In the genomic region with DNA sequence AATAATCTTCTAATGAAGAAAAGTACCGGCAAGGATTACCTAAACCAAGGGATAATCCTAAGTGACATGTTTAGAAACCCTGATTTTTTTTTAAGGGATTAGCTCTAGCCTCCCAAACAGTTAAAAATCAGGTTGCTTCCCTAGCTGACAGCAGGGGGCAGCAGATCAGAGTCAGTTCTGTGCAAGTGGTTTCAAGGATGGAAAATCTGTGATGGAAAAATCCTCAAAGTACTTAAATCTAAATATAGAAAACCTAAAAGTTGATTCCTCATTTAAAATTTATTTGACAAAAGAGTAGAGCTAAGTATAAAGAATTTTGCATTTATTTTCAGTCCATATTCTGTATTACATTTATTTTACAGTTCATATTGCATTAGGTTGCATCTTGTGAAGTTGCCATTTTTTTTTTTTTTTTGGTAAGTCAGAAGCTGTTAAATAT, we compare ENCODE assay signal across 8 cellular contexts.
DNase-seq lines count a peak whose midpoint lies in the region; ATAC-seq and TF ChIP-seq lines count a peak whose summit lies in the region.

No MANE protein-coding gene starts in this region.

- no peak overlapping the region for H3K4me3 ChIP-seq in AG10803 (ENCODE audit: low read length)
- H3K4me3 ChIP-seq in trophoblast cell (ENCODE audit: low read depth, low read length): no peak overlapping the region

- no peak overlapping the region for H4K91ac ChIP-seq in trophoblast cell (ENCODE audit: low read depth, low read length)

- WGBS in trophoblast cell (ENCODE audit: extremely low coverage, insufficient coverage, insufficient read length): no CpG with 5 or more reads among the region's 1 CpG

- no peak overlapping the region for H3K14ac ChIP-seq in trophoblast cell (ENCODE audit: low read length)

- no peaks in the 10 kb centered on the region for H3K9me3 ChIP-seq in trophoblast cell (ENCODE audit: insufficient read depth, low read depth, low read length)

- no peak overlapping the region for H4K12ac ChIP-seq in trophoblast cell (ENCODE audit: low read depth, low read length)

- H4K8ac ChIP-seq in trophoblast cell (ENCODE audit: low read depth, low read length): no peak overlapping the region

- H2BK120ac ChIP-seq in trophoblast cell (ENCODE audit: insufficient read depth, low read length, poor library complexity): no peak overlapping the region

- H3K27ac ChIP-seq in trophoblast cell (ENCODE audit: low read depth, low read length): no peak overlapping the region

- TF ChIP-seq CTCF in AG10803 (conservative IDR thresholded peaks at IDR 0.05; ENCODE audit: low read length): peak; percentile 92

- H3K4me2 ChIP-seq in trophoblast cell (ENCODE audit: low read length): no peak overlapping the region

- no peak overlapping the region for H2AFZ ChIP-seq in trophoblast cell (ENCODE audit: insufficient read depth, low read length, poor library complexity)

- no peak overlapping the region for H2BK5ac ChIP-seq in trophoblast cell (ENCODE audit: low read depth, low read length, poor library complexity)

- no peak overlapping the region for H2AK5ac ChIP-seq in trophoblast cell (ENCODE audit: low read length)

- DNase-seq in AG10803 (ENCODE audit: low read depth) (peak; percentile 66), NCI-H82 (lab: John Stamatoyannopoulos, UW) (peak; percentile 99), activated T-cell treated with anti-CD3 and anti-CD28 coated beads for 24 hours (ENCODE audit: low read depth) (peak; percentile 27), fibroblast of the conjunctiva (ENCODE audit: low read depth) (peak; percentile 63), trophoblast cell (peak; percentile 24 to 70)

- no peaks in the 10 kb centered on the region for H3K36me3 ChIP-seq in trophoblast cell (ENCODE audit: control insufficient read depth in 1 of 2, insufficient read depth in 2 of 2, low read length in 2 of 2)

- no peak overlapping the region for H3K4ac ChIP-seq in trophoblast cell (ENCODE audit: low read depth, low read length)

- H3K23ac ChIP-seq in trophoblast cell (ENCODE audit: low read length): no peak overlapping the region

- H3K79me1 ChIP-seq in trophoblast cell (ENCODE audit: low read length): no peaks in the 10 kb centered on the region

- ATAC-seq in GM18517 (IDR thresholded peaks at IDR 0.05; ENCODE audit: unreplicated experiment): peak; percentile 73
- ATAC-seq in HG03565 (IDR thresholded peaks at IDR 0.05; ENCODE audit: unreplicated experiment): peak; percentile 60
- no peak for ATAC-seq in HG02798 (IDR thresholded peaks at IDR 0.05; ENCODE audit: poor library complexity, unreplicated experiment)

- H3K27me3 ChIP-seq in trophoblast cell (ENCODE audit: insufficient read depth, low read length): no peaks in the 10 kb centered on the region

- H3K18ac ChIP-seq in trophoblast cell (ENCODE audit: low read length): no peak overlapping the region

- no peak overlapping the region for H3K9ac ChIP-seq in trophoblast cell (ENCODE audit: low read length)

- no peaks in the 10 kb centered on the region for H3K79me2 ChIP-seq in trophoblast cell (ENCODE audit: control insufficient read depth, insufficient read depth, low read length, poor library complexity)

- H2BK12ac ChIP-seq in trophoblast cell (ENCODE audit: low read length): no peak overlapping the region

- H3K4me1 ChIP-seq in trophoblast cell (ENCODE audit: control insufficient read depth in 1 of 2, insufficient read depth in 2 of 2, low read length in 2 of 2): no peaks in the 10 kb centered on the region

Comparison
In these comparisons a context has a peak if more than half of its experiments do, and no peak if none do; other contexts are left out.
1. DNase-seq: peak in every context shown above with its lines; median percentile 99 in NCI-H82; 66 in AG10803; 63 in fibroblast of the conjunctiva; 47 in trophoblast cell; 27 in activated T-cell treated with anti-CD3 and anti-CD28 coated beads for 24 hours.